Comparison of ENCODE assay signal across 34 cellular contexts in genomic region chr3:147237991-147238390, GRCh38.
"Had no signal": no experiment of that assay in that cellular context is flagged by ENCODE, and none has a peak within 500 bp of the region (broad histone marks: within the 10 kb centered on the region; RNA-seq: fewer than 3 reads in every experiment).

No MANE protein-coding gene starts in this region.

- DNase-seq: Karpas-422, Kasumi-1, MG63, MM.1S, NCI-H1048, NCI-H1092, NCI-H1092 treated with DMSO at 0.1 percent for 48 hours, NCI-H1105, NCI-H1105 treated with DMSO at 0.1 percent for 48 hours, NCI-H1417, NCI-H1417 treated with DMSO at 0.1 percent for 48 hours, NCI-H1436, NCI-H1436 treated with DMSO at 0.1 percent for 48 hours, NCI-H146, NCI-H1694, NCI-H1694 treated with DMSO at 0.1 percent for 48 hours, NCI-H187, NCI-H187 treated with DMSO at 0.1 percent for 48 hours, NCI-H1930, NCI-H2029, NCI-H2029 treated with DMSO at 0.1 percent for 48 hours, NCI-H2081, NCI-H2081 treated with DMSO at 0.1 percent for 48 hours, NCI-H2107, NCI-H2171, NCI-H2171 treated with DMSO at 0.1 percent for 48 hours, NCI-H2227 treated with DMSO at 0.1 percent for 48 hours, NCI-H226, NCI-H345, NCI-H446, NCI-H446 treated with DMSO at 0.1 percent for 48 hours, NCI-H510A, NCI-H510A treated with DMSO at 0.1 percent for 48 hours, NCI-H524 had no signal

- H3K36me3 ChIP-seq: MG63 had no signal

- H3K4me3 ChIP-seq: MG63 had no signal

- H3K27me3 ChIP-seq: MG63 had no signal

- H3K9me3 ChIP-seq: MG63 had no signal
